In the genomic region with DNA sequence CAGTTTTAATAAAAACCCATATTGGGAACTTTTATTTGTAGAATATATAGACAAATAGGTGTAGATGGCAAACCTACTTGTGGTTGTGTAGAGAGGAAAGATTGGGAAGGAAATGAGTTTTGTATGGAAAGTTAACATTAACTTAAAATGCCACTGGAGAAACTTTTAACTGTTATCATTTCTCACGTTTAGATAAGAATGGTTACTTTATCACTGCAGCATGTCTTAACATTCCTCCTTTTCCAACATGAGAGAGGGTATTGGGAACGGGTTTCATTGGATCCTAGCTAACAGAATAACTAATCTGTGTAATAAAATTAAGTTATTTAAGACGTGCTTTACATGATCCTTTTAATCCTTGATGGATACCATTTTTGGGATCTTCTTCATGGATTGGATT, we compare ENCODE assay signal across 8 cellular contexts. TPM values are rescaled to one million over a fixed set of nuclear protein-coding genes. Genes with fewer than 3 reads are reported as not detected.
A peak's percentile ranks its signal among the peaks of the same experiment; 100 is the strongest.
DNase-seq lines count a peak whose midpoint lies in the region; TF ChIP-seq lines count a peak whose summit lies in the region.

No MANE protein-coding gene starts in this region.

- H3K27me3 Mint-ChIP-seq in activated T-cell treated with anti-CD3 and anti-CD28 coated beads, Interleukin-2, amount 50 U/mL, for 24 hours: no peaks in the 10 kb centered on the region
- no peaks in the 10 kb centered on the region for H3K27me3 Mint-ChIP-seq in activated T-helper 2 cell treated with anti-CD3 and anti-CD28 coated beads, Interferon-gamma antibody, Interleukin-2, Interleukin-4, amounts not matched to agents 10 μg/mL and 5 μg/mL and 100 μg/mL, durations not matched to agents 14 hours and 24 hours and 36 hours (ENCODE audit: low read depth)

- WGBS in testis, 2 donors: 15 to 21% methylated on average over 3 of the region's 3 CpGs

- intact Hi-C loops in activated T-helper 2 cell treated with anti-CD3 and anti-CD28 coated beads, Interferon-gamma antibody, Interleukin-2, Interleukin-4, amounts not matched to agents 10 μg/mL and 5 μg/mL and 100 μg/mL, durations not matched to agents 14 hours and 24 hours and 36 hours (cut with micrococcal nuclease): no loop called here
- intact Hi-C loops in testis (cut with DNase I; ENCODE audit: low total_unique reads): no loop called here

- no peak for DNase-seq in activated T-cell treated with anti-CD3 and anti-CD28 coated beads, Interleukin-2, amount 50 U/mL, for 24 hours
- DNase-seq in activated T-cell treated with anti-CD3 and anti-CD28 coated beads, Interleukin-2, amount 50 U/mL, for 48 hours: no peak
- no peak for DNase-seq in activated T-helper 2 cell treated with anti-CD3 and anti-CD28 coated beads, Interferon-gamma antibody, Interleukin-2, Interleukin-4, amounts not matched to agents 10 μg/mL and 5 μg/mL and 100 μg/mL, durations not matched to agents 14 hours and 24 hours and 36 hours (ENCODE audit: low spot score)
- DNase-seq in testis (no peak), NCI-H1930 (lab: John Stamatoyannopoulos, UW) (no peak), AG20443 (ENCODE audit: low spot score) (no peak), NCI-H446 (lab: John Stamatoyannopoulos, UW) (no peak)

- H3K9ac ChIP-seq in iPS-20b (ENCODE audit: low read depth, low read length): peak overlapping the region; percentile 98

- H3K9me3 ChIP-seq in iPS-20b (ENCODE audit: insufficient read depth, low read depth, low read length) (no peaks in the 10 kb centered on the region), testis (no peaks in the 10 kb centered on the region)

- H3K4me1 ChIP-seq in iPS-20b (ENCODE audit: insufficient read depth, low read length): peaks cover 20% of the 10 kb centered on the region; the same call in 1 of the 2 replicates
- H3K4me1 ChIP-seq in testis: peaks cover 34% of the 10 kb centered on the region

- H3K27me3 ChIP-seq in iPS-20b (ENCODE audit: insufficient read depth, low read length) (no peaks in the 10 kb centered on the region), testis (no peaks in the 10 kb centered on the region)

- H3K4me3 ChIP-seq in iPS-20b (ENCODE audit: low read length): peak overlapping the region; percentile 90
- H3K4me3 ChIP-seq in testis: peak overlapping the region; percentile 91 to 97

- H3K36me3 ChIP-seq in iPS-20b (ENCODE audit: insufficient read depth, low read depth, low read length): peaks cover 29% of the 10 kb centered on the region
- H3K36me3 ChIP-seq in testis (ENCODE audit: low read depth, missing control alignments): no peaks in the 10 kb centered on the region

- TF ChIP-seq POLR2A in testis (IDR thresholded peaks at IDR 0.05): no peak

- H3K36me3 Mint-ChIP-seq in activated T-cell treated with anti-CD3 and anti-CD28 coated beads, Interleukin-2, amount 50 U/mL, for 24 hours (ENCODE audit: low read depth): peaks cover 81% of the 10 kb centered on the region
- peaks cover 54% of the 10 kb centered on the region for H3K36me3 Mint-ChIP-seq in activated T-helper 2 cell treated with anti-CD3 and anti-CD28 coated beads, Interferon-gamma antibody, Interleukin-2, Interleukin-4, amounts not matched to agents 10 μg/mL and 5 μg/mL and 100 μg/mL, durations not matched to agents 14 hours and 24 hours and 36 hours (ENCODE audit: low read depth)

- H3K27ac Mint-ChIP-seq in activated T-cell treated with anti-CD3 and anti-CD28 coated beads, Interleukin-2, amount 50 U/mL, for 24 hours: peak overlapping the region; percentile 98
- H3K27ac Mint-ChIP-seq in activated T-helper 2 cell treated with anti-CD3 and anti-CD28 coated beads, Interferon-gamma antibody, Interleukin-2, Interleukin-4, amounts not matched to agents 10 μg/mL and 5 μg/mL and 100 μg/mL, durations not matched to agents 14 hours and 24 hours and 36 hours: peak overlapping the region; percentile 99

- H3K27ac ChIP-seq in iPS-20b (ENCODE audit: low read length) (no peak overlapping the region), testis (peak overlapping the region; percentile 99 to 100)

- no peak for TF ChIP-seq CTCF in testis (IDR thresholded peaks at IDR 0.05)

- H3K9me3 Mint-ChIP-seq in activated T-cell treated with anti-CD3 and anti-CD28 coated beads, Interleukin-2, amount 50 U/mL, for 24 hours: no peaks in the 10 kb centered on the region
- no peaks in the 10 kb centered on the region for H3K9me3 Mint-ChIP-seq in activated T-helper 2 cell treated with anti-CD3 and anti-CD28 coated beads, Interferon-gamma antibody, Interleukin-2, Interleukin-4, amounts not matched to agents 10 μg/mL and 5 μg/mL and 100 μg/mL, durations not matched to agents 14 hours and 24 hours and 36 hours

- peaks cover 52% of the 10 kb centered on the region for H3K4me1 Mint-ChIP-seq in activated T-cell treated with anti-CD3 and anti-CD28 coated beads, Interleukin-2, amount 50 U/mL, for 24 hours (ENCODE audit: low read depth)
- peaks cover 44% of the 10 kb centered on the region for H3K4me1 Mint-ChIP-seq in activated T-helper 2 cell treated with anti-CD3 and anti-CD28 coated beads, Interferon-gamma antibody, Interleukin-2, Interleukin-4, amounts not matched to agents 10 μg/mL and 5 μg/mL and 100 μg/mL, durations not matched to agents 14 hours and 24 hours and 36 hours (ENCODE audit: low read depth)

- peak overlapping the region; percentile 96 for H3K4me3 Mint-ChIP-seq in activated T-cell treated with anti-CD3 and anti-CD28 coated beads, Interleukin-2, amount 50 U/mL, for 24 hours
- peak overlapping the region; percentile 94 for H3K4me3 Mint-ChIP-seq in activated T-helper 2 cell treated with anti-CD3 and anti-CD28 coated beads, Interferon-gamma antibody, Interleukin-2, Interleukin-4, amounts not matched to agents 10 μg/mL and 5 μg/mL and 100 μg/mL, durations not matched to agents 14 hours and 24 hours and 36 hours (ENCODE audit: low read depth)

RNA-seq across cellular contexts. Expression of gene LUC7L2, which starts 1.8 kb away (rescaled TPM):
- 150 and 151 TPM in 2 replicates for total RNA-seq in activated T-helper 2 cell treated with anti-CD3 and anti-CD28 coated beads, Interferon-gamma antibody, Interleukin-2, Interleukin-4, amounts not matched to agents 10 μg/mL and 5 μg/mL and 100 μg/mL, durations not matched to agents 14 hours and 24 hours and 36 hours
- total RNA-seq in testis: 100 to 1,000 TPM; 109 to 136 TPM
- polyA plus RNA-seq in testis (ENCODE audit: insufficient read depth, low read depth, low replicate concordance): 73.2 TPM

RNA-seq across cellular contexts. Expression of gene FMC1, which starts 20.4 kb away (rescaled TPM):
- total RNA-seq in activated T-helper 2 cell treated with anti-CD3 and anti-CD28 coated beads, Interferon-gamma antibody, Interleukin-2, Interleukin-4, amounts not matched to agents 10 μg/mL and 5 μg/mL and 100 μg/mL, durations not matched to agents 14 hours and 24 hours and 36 hours: 7.2 and 7.5 TPM in 2 replicates
- 10 to 100 TPM; 46.1 to 60.0 TPM for total RNA-seq in testis
- polyA plus RNA-seq in testis (ENCODE audit: insufficient read depth, low read depth, low replicate concordance): 234 TPM
